Comparison of ENCODE assay signal across 17 cellular contexts in genomic region chr22:24054356-24054755, GRCh38. TPM values are rescaled to one million over a fixed set of nuclear protein-coding genes. Genes with fewer than 3 reads are reported as not detected.
"Had no signal": no experiment of that assay in that cellular context is flagged by ENCODE, and none has a peak within 500 bp of the region (broad histone marks: within the 10 kb centered on the region; RNA-seq: fewer than 3 reads in every experiment).

No MANE protein-coding gene starts in this region.

- H3K27me3 Mint-ChIP-seq: activated T-cell treated with anti-CD3 and anti-CD28 coated beads, Interleukin-2, amount 50 U/mL, for 24 hours had no signal

- H3K27ac ChIP-seq: heart left ventricle, stomach, thoracic aorta, uterus had no signal

- H3K9me3 ChIP-seq: heart left ventricle, stomach, thoracic aorta, uterus had no signal

- ATAC-seq: activated naive CD4-positive, alpha-beta T cell treated with anti-CD3 and anti-CD28 coated beads, Interleukin-2, amount 50 U/mL, for 72 hours; heart left ventricle; left lobe of liver had no signal

- DNase-seq: activated effector memory CD4-positive, alpha-beta T cell treated with anti-CD3 and anti-CD28 coated beads, Interleukin-2, amount 50 U/mL, for 16 hours; activated T-cell treated with anti-CD3 and anti-CD28 coated beads, Interleukin-2, amount 50 U/mL, for 24 hours; effector CD4-positive, alpha-beta T cell; heart left ventricle; islet precursor cell; stimulated activated CD4-positive, alpha-beta T cell treated with anti-CD3 and anti-CD28 coated beads, Interleukin-4, amount 100 ng/mL, for 1 hour; stimulated activated CD8-positive, alpha-beta memory T cell treated with anti-CD3 and anti-CD28 coated beads, Interleukin-4, amount 100 ng/mL, for 48 hours; stomach; uterus had no signal

- H3K27me3 ChIP-seq: heart left ventricle, stomach, uterus had no signal

- H3K36me3 ChIP-seq: uterus had no signal

- H3K4me1 ChIP-seq: uterus had no signal

- H3K27ac Mint-ChIP-seq: nephron; T-helper 2 cell treated with Interferon-gamma antibody and Interleukin-4, amounts not matched to agents 5 μg/mL and 100 μg/mL, for 36 hours had no signal

- H3K4me3 ChIP-seq: heart left ventricle, stomach, thoracic aorta, uterus had no signal

- H3K4me1 Mint-ChIP-seq: nephron had no signal

- H3K9me3 Mint-ChIP-seq: activated naive CD4-positive, alpha-beta T cell treated with anti-CD3 and anti-CD28 coated beads, Interleukin-2, amount 50 U/mL, for 72 hours; activated T-cell treated with anti-CD3 and anti-CD28 coated beads, Interleukin-2, amount 50 U/mL, for 24 hours; nephron; T-helper 2 cell treated with Interferon-gamma antibody and Interleukin-4, amounts not matched to agents 5 μg/mL and 100 μg/mL, for 36 hours had no signal

- H3K4me3 Mint-ChIP-seq: activated T-cell treated with anti-CD3 and anti-CD28 coated beads, Interleukin-2, amount 50 U/mL, for 24 hours; nephron; T-helper 2 cell treated with Interferon-gamma antibody and Interleukin-4, amounts not matched to agents 5 μg/mL and 100 μg/mL, for 36 hours had no signal

RNA-seq across cellular contexts. Expression of gene GSTT4, which starts 49.1 kb away (rescaled TPM):
- total RNA-seq: activated naive CD4-positive, alpha-beta T cell treated with anti-CD3 and anti-CD28 coated beads, Interleukin-2, amount 50 U/mL, for 72 hours; bronchial epithelial cell; endothelial cell of umbilical vein; heart left ventricle; left lobe of liver; osteoblast; stomach; thoracic aorta; uterus had no signal
- polyA plus RNA-seq: endothelial cell of umbilical vein, heart left ventricle, stomach had no signal
